Comparison of ENCODE assay signal across 23 cellular contexts in genomic region chr5:3323144-3323543, GRCh38.
"Had no signal": no experiment of that assay in that cellular context is flagged by ENCODE, and none has a peak within 500 bp of the region (broad histone marks: within the 10 kb centered on the region; RNA-seq: fewer than 3 reads in every experiment).

No MANE protein-coding gene starts in this region.

- H3K4me3 ChIP-seq: esophagus squamous epithelium, gastrocnemius medialis, heart right ventricle, left lung, lower lobe of right lung, mucosa of descending colon had no signal

- DNase-seq: cortex of kidney; effector CD8-positive, alpha-beta T cell; effector memory CD8-positive, alpha-beta T cell; endodermal cell; erythroblast; esophagus squamous epithelium; foreskin fibroblast; foreskin melanocyte; gastrocnemius medialis; glutamatergic neuron; head of caudate nucleus; heart right ventricle; hippocampal formation; left cardiac atrium; left ventricle myocardium superior; lower lobe of right lung; mesenchymal stem cell; mucosa of descending colon; naive B cell; naive thymus-derived CD8-positive, alpha-beta T cell had no signal

- H3K27me3 ChIP-seq: esophagus squamous epithelium, left lung had no signal

- ATAC-seq: effector memory CD8-positive, alpha-beta T cell; esophagus mucosa; gastrocnemius medialis; heart right ventricle; left cardiac atrium; left lung; left ventricle myocardium superior; lower lobe of right lung; mucosa of descending colon; naive thymus-derived CD8-positive, alpha-beta T cell had no signal

- H3K27ac ChIP-seq: epithelial cell of prostate, esophagus squamous epithelium, gastrocnemius medialis, heart right ventricle, left lung, lower lobe of right lung had no signal

- H3K36me3 ChIP-seq: esophagus squamous epithelium, gastrocnemius medialis, heart right ventricle, left lung, lower lobe of right lung had no signal

- H3K9me3 ChIP-seq: esophagus squamous epithelium, gastrocnemius medialis, lower lobe of right lung had no signal

- H3K4me1 ChIP-seq: heart right ventricle, left lung, lower lobe of right lung had no signal
